12 cellular contexts compared by ENCODE assay signal in genomic region chrX:46375831-46376230, GRCh38.
DNase-seq lines count a peak whose midpoint lies in the region; ATAC-seq, FAIRE-seq and TF ChIP-seq lines count a peak whose summit lies in the region.
"Had no signal": no experiment of that assay in that cellular context is flagged by ENCODE, and none has a peak within 500 bp of the region (broad histone marks: within the 10 kb centered on the region; RNA-seq: fewer than 3 reads in every experiment).

No MANE protein-coding gene starts in this region.

- POLR2A ChIA-PET in A673 (lab: Charles Lee; ENCODE audit: low non-redundant PET): interaction anchor here (0.6 kb wide), 1 partner anchor 54 kb away, joined by 3 read pairs; no protein-coding TSS in a partner anchor

- no peaks in the 10 kb centered on the region for H3K79me2 ChIP-seq in astrocyte (ENCODE audit: insufficient read depth, low read length)

- H3K4me3 Mint-ChIP-seq in astrocyte (ENCODE audit: unreplicated experiment): no peak overlapping the region
- no peak overlapping the region for H3K4me3 Mint-ChIP-seq in nephron
- H3K4me3 Mint-ChIP-seq: CD4-positive, alpha-beta memory T cell had no signal

- intact Hi-C loops in A673 (cut with micrococcal nuclease; ENCODE audit: unreplicated experiment): loop anchor here (1.0 to 2.0 kb wide), 4 partner anchors 52 to 861 kb away; no protein-coding TSS in a partner anchor
- intact Hi-C loops in head of caudate nucleus (cut with DNase I): no loop called here

- H3K27ac Mint-ChIP-seq in astrocyte (ENCODE audit: unreplicated experiment): peak overlapping the region; percentile 72
- peak overlapping the region; percentile 42 to 56 (median 53) for H3K27ac Mint-ChIP-seq in nephron

- TF ChIP-seq CTCF in A673 (conservative IDR thresholded peaks at IDR 0.05; ENCODE audit: low read depth, low read length) (no peak), astrocyte (IDR thresholded peaks at IDR 0.05; ENCODE audit: insufficient read depth, low read depth, low read length) (no peak), nephron (IDR thresholded peaks at IDR 0.05; ENCODE audit: unreplicated experiment in 3 of 3) (no peak)

- no peak overlapping the region for H2AFZ ChIP-seq in astrocyte (ENCODE audit: low read depth, low read length)
- H2AFZ ChIP-seq: GM23248 had no signal

- CTCF ChIA-PET in A673 (lab: Charles Lee): interaction anchor here (0.6 to 1.4 kb wide), 13 partner anchors 11 to 1053 kb away, joined by 3 to 11 read pairs (median 4); no protein-coding TSS in a partner anchor

- peaks cover 2% of the 10 kb centered on the region for H3K9me3 Mint-ChIP-seq in astrocyte (ENCODE audit: unreplicated experiment)
- peaks cover 7% of the 10 kb centered on the region for H3K9me3 Mint-ChIP-seq in nephron
- H3K9me3 Mint-ChIP-seq: CD4-positive, alpha-beta memory T cell had no signal

- H3K9ac ChIP-seq in HUES64 (ENCODE audit: low read depth, low read length): peak overlapping the region; percentile 36; the same call in 1 of the 2 replicates
- H3K9ac ChIP-seq in astrocyte (ENCODE audit: low read length): no peak overlapping the region
- H3K9ac ChIP-seq: GM23248 had no signal

- no peak overlapping the region for H3K4me2 ChIP-seq in astrocyte (ENCODE audit: low read length)

- H3K27ac ChIP-seq in A673 (ENCODE audit: low read depth, low read length, poor library complexity, severe bottlenecking) (peak overlapping the region; percentile 31), HUES64 (ENCODE audit: low read depth, low read length) (peak overlapping the region; percentile 3; the same call in 1 of the 2 replicates), astrocyte (ENCODE audit: low read depth, low read length) (no peak overlapping the region)
- H3K27ac ChIP-seq: GM23248, HL-60 had no signal

- no peak for DNase-seq in A673 (ENCODE audit: low spot score)
- no peak for DNase-seq in astrocyte (ENCODE audit: low read depth)
- no peak for DNase-seq in NCI-H187 (lab: John Stamatoyannopoulos, UW)
- DNase-seq in head of caudate nucleus: no peak
- DNase-seq: BE2C, NCI-H2029 had no signal

- peaks cover 7% of the 10 kb centered on the region for H3K4me1 Mint-ChIP-seq in astrocyte (ENCODE audit: low read depth, unreplicated experiment)
- H3K4me1 Mint-ChIP-seq in nephron: no peaks in the 10 kb centered on the region
- H3K4me1 Mint-ChIP-seq: CD4-positive, alpha-beta memory T cell had no signal

- H3K36me3 ChIP-seq in A673 (ENCODE audit: insufficient read depth, low read length, poor library complexity, severe bottlenecking) (no peaks in the 10 kb centered on the region), HUES64 (ENCODE audit: insufficient read depth, low read length) (no peaks in the 10 kb centered on the region), astrocyte (ENCODE audit: insufficient read depth, low read length) (no peaks in the 10 kb centered on the region)
- H3K36me3 ChIP-seq: BE2C had no signal

- H3K27me3 Mint-ChIP-seq in astrocyte (ENCODE audit: low read depth, unreplicated experiment) (no peaks in the 10 kb centered on the region), nephron (ENCODE audit: low read depth) (peaks cover 3% of the 10 kb centered on the region)
- H3K27me3 Mint-ChIP-seq: CD4-positive, alpha-beta memory T cell had no signal

- H3K9me3 ChIP-seq in A673 (ENCODE audit: low read depth, low read length, poor library complexity, severe bottlenecking) (peaks cover 3% of the 10 kb centered on the region), HUES64 (ENCODE audit: insufficient read depth, low read depth, low read length) (no peaks in the 10 kb centered on the region), astrocyte (ENCODE audit: insufficient read depth, low read depth, low read length) (no peaks in the 10 kb centered on the region)
- H3K9me3 ChIP-seq: BE2C had no signal

- peak; percentile 55 for FAIRE-seq in astrocyte (lab: Jason Lieb, UNC)

- BruUV-seq in A673 (replicated peaks; lab: Mats Ljungman, UMichigan): TSS peak; percentile 75

- WGBS in HUES64: 98% methylated on average over 3 of the region's 3 CpGs

- H3K27me3 ChIP-seq in A673 (replicated peaks; ENCODE audit: insufficient read depth, low read depth, low read length, poor library complexity): no peaks in the 10 kb centered on the region
- no peaks in the 10 kb centered on the region for H3K27me3 ChIP-seq in HUES64 (ENCODE audit: insufficient read depth, low read length)
- H3K27me3 ChIP-seq in astrocyte (ENCODE audit: insufficient read depth, low read length): no peaks in the 10 kb centered on the region
- H3K27me3 ChIP-seq: BE2C had no signal

- H3K4me1 ChIP-seq in A673 (ENCODE audit: insufficient read depth, low read length, poor library complexity, severe bottlenecking) (peaks cover 25% of the 10 kb centered on the region), HUES64 (ENCODE audit: insufficient read depth, low read length) (peaks cover 13% of the 10 kb centered on the region), astrocyte (ENCODE audit: insufficient read depth, low read length) (peaks cover 6% of the 10 kb centered on the region)
- H3K4me1 ChIP-seq: BE2C had no signal

- ATAC-seq in GM21576 (IDR thresholded peaks at IDR 0.05; ENCODE audit: unreplicated experiment): no peak

- H3K4me3 ChIP-seq in A673 (ENCODE audit: low read depth, low read length, poor library complexity, severe bottlenecking): no peak overlapping the region
- H3K4me3 ChIP-seq in HUES64 (ENCODE audit: low read length): no peak overlapping the region
- no peak overlapping the region for H3K4me3 ChIP-seq in astrocyte (ENCODE audit: insufficient read depth, low read depth, low read length)
- H3K4me3 ChIP-seq: GM23248 had no signal

- H4K20me1 ChIP-seq in astrocyte (ENCODE audit: insufficient read depth, low read length): no peaks in the 10 kb centered on the region

- no peaks in the 10 kb centered on the region for H3K36me3 Mint-ChIP-seq in astrocyte (ENCODE audit: low read depth, unreplicated experiment)
- no peaks in the 10 kb centered on the region for H3K36me3 Mint-ChIP-seq in nephron (ENCODE audit: low read depth)
- H3K36me3 Mint-ChIP-seq: CD4-positive, alpha-beta memory T cell had no signal
